10 cellular contexts compared by ENCODE assay signal in genomic region chr1:51433269-51433971, GRCh38.
DNase-seq lines count a peak whose midpoint lies in the region; ATAC-seq and TF ChIP-seq lines count a peak whose summit lies in the region.
"Had no signal": no experiment of that assay in that cellular context is flagged by ENCODE, and none has a peak within 500 bp of the region (broad histone marks: within the 10 kb centered on the region; RNA-seq: fewer than 3 reads in every experiment).

No MANE protein-coding gene starts in this region.

- TF ChIP-seq CTCF in CD4-positive, alpha-beta T cell (IDR thresholded peaks at IDR 0.05), result no peak
- TF ChIP-seq CTCF in adrenal gland (IDR thresholded peaks at IDR 0.05), result no peak

- WGBS in adrenal gland, 4 donors, result 65 to 73% (median 71%) methylated on average over 4 of the region's 4 CpGs

- ATAC-seq in CD4-positive, alpha-beta T cell (ENCODE audit: poor library complexity), result no peak
- ATAC-seq in HG03460 (IDR thresholded peaks at IDR 0.05; ENCODE audit: unreplicated experiment), result peak; percentile 36
- ATAC-seq in memory B cell (ENCODE audit: low read depth), result no peak

- H3K36me3 ChIP-seq in adrenal gland (replicated peaks in 1 of 2), result peaks cover 0 to 4% of the 10 kb centered on the region in 2 donors

- CTCF ChIA-PET in CD4-positive, alpha-beta T cell (lab: Charles Lee), result interaction anchor here (1.3 kb wide), 1 partner anchor 14 kb away, joined by 3 read pairs; no protein-coding TSS in a partner anchor

- peak overlapping the region; percentile 49 for H3K4me3 Mint-ChIP-seq in CD4-positive, alpha-beta T cell
- H3K4me3 Mint-ChIP-seq in memory B cell, result no peak overlapping the region
- H3K4me3 Mint-ChIP-seq: nephron progenitor cell had no signal

- peak overlapping the region; percentile 52 for H3K27ac Mint-ChIP-seq in CD4-positive, alpha-beta T cell
- H3K27ac Mint-ChIP-seq in memory B cell, result peak overlapping the region; percentile 77
- H3K27ac Mint-ChIP-seq: nephron progenitor cell had no signal

- intact Hi-C loops in CD4-positive, alpha-beta T cell (cut with DNase I, micrococcal nuclease), result loop anchor here (10.0 kb wide), 2 partner anchors 101 to 331 kb away; no protein-coding TSS in a partner anchor
- intact Hi-C loops in adrenal gland (cut with DNase I), result no loop called here

- H3K4me1 Mint-ChIP-seq in CD4-positive, alpha-beta T cell (ENCODE audit: low read depth), result peaks cover 41% of the 10 kb centered on the region
- H3K4me1 Mint-ChIP-seq in memory B cell, result peaks cover 19% of the 10 kb centered on the region
- H3K4me1 Mint-ChIP-seq: nephron progenitor cell had no signal

- TF ChIP-seq POLR2A in adrenal gland (IDR thresholded peaks at IDR 0.05), result no peak

- H3K9me3 ChIP-seq in CD4-positive, alpha-beta T cell (ENCODE audit: control insufficient read depth, low read length), result no peaks in the 10 kb centered on the region
- no peaks in the 10 kb centered on the region for H3K9me3 ChIP-seq in adrenal gland (replicated peaks in 1 of 3)
- H3K9me3 ChIP-seq: Peyer's patch had no signal

- DNase-seq in CD4-positive, alpha-beta T cell, result no peak
- peak in 1 of 7 donors; percentile 20 for DNase-seq in adrenal gland
- DNase-seq in memory B cell (ENCODE audit: low spot score in 2 of 2), result no peak
- DNase-seq in NCI-H345 treated with DMSO at 0.1 percent for 48 hours (lab: John Stamatoyannopoulos, UW; ENCODE audit: unreplicated experiment), result no peak
- no peak for DNase-seq in NCI-H1417 treated with DMSO at 0.1 percent for 48 hours (lab: John Stamatoyannopoulos, UW)
- no peak for DNase-seq in retina
- DNase-seq in occipital lobe (lab: John Stamatoyannopoulos, UW), result no peak
- DNase-seq: nephron progenitor cell, Peyer's patch had no signal

- H3K4me3 ChIP-seq in adrenal gland, result no peak overlapping the region
- H3K4me3 ChIP-seq: Peyer's patch had no signal

- peaks cover 16 to 43% of the 10 kb centered on the region in 2 donors for H3K4me1 ChIP-seq in adrenal gland (replicated peaks in 1 of 2)

- no peaks in the 10 kb centered on the region for H3K27me3 ChIP-seq in CD4-positive, alpha-beta T cell (ENCODE audit: control insufficient read depth, insufficient read depth, low read length)
- no peaks in the 10 kb centered on the region for H3K27me3 ChIP-seq in adrenal gland
- H3K27me3 ChIP-seq: Peyer's patch had no signal

- peaks cover 61% of the 10 kb centered on the region for H3K36me3 Mint-ChIP-seq in CD4-positive, alpha-beta T cell (ENCODE audit: low read depth)
- H3K36me3 Mint-ChIP-seq in memory B cell, result peaks cover 33% of the 10 kb centered on the region

- POLR2A ChIA-PET in CD4-positive, alpha-beta T cell (lab: Charles Lee), result interaction anchor here (1.0 to 1.4 kb wide), 4 partner anchors 10 to 85 kb away, joined by 3 to 5 read pairs (median 5); partner anchors contain the start of gene EPS15

- no peaks in the 10 kb centered on the region for H3K27me3 Mint-ChIP-seq in CD4-positive, alpha-beta T cell
- H3K27me3 Mint-ChIP-seq in memory B cell, result no peaks in the 10 kb centered on the region

- no peaks in the 10 kb centered on the region for H3K9me3 Mint-ChIP-seq in CD4-positive, alpha-beta T cell
- no peaks in the 10 kb centered on the region for H3K9me3 Mint-ChIP-seq in memory B cell
- H3K9me3 Mint-ChIP-seq: nephron progenitor cell had no signal

- H3K27ac ChIP-seq in CD4-positive, alpha-beta T cell (ENCODE audit: low read depth, low read length), result no peak overlapping the region
- peak overlapping the region; percentile 11 to 73 (median 42) for H3K27ac ChIP-seq in adrenal gland

Comparison
In these comparisons a context has a peak if more than half of its experiments do, and no peak if none do; other contexts are left out.
1. intact Hi-C loops: an anchor here in CD4-positive, alpha-beta T cell (10.0 kb wide); none called in adrenal gland.